Comparison of ENCODE assay signal across 30 cellular contexts in the genomic region with DNA sequence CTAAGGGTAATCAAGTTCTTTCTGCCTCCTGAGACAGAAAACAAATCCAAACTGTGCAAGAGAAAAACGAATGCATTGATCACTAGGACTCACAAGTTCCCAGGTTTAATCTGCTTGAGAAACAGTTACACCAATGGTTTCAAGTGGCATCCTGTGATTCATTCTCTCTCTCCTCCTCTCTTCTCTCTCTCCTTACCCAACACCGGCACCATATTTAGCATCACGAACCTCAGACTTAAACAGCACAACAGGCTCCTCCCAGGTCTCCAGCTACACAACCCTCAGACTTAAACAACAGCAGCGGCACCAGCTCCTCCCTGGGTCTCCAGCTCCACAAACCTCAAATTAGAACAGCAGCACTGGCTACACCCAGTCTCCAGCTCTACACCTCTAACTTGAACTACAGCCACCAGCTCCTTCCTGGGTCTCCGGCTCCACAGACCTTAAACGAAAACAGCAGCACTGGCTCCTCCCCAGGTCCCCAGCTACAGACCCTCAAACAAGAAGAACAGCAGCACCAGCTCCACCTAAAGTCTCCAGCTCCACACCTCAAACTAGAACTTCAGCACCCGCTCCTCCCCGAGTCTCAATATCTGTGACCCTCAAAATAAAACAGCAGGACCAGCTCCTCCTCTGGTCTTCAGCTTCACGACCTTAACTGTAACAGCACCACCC.
"Had no signal": no experiment of that assay in that cellular context is flagged by ENCODE, and none has a peak within 500 bp of the region (broad histone marks: within the 10 kb centered on the region; RNA-seq: fewer than 3 reads in every experiment).

No MANE protein-coding gene starts in this region.

- H3K4me2 ChIP-seq: smooth muscle cell had no signal

- H3K36me3 Mint-ChIP-seq: activated CD4-positive, alpha-beta memory T cell treated with anti-CD3 and anti-CD28 coated beads for 36 hours; activated naive CD4-positive, alpha-beta T cell treated with anti-CD3 and anti-CD28 coated beads, Interleukin-2, amount 10 ng/mL, durations not matched to agents 7 days and 5 days; activated naive CD8-positive, alpha-beta T cell treated with anti-CD3 and anti-CD28 coated beads, Interleukin-2, amount 10 ng/mL, durations not matched to agents 7 days and 5 days; brain had no signal

- H3K27ac ChIP-seq: ascending aorta, left ventricle myocardium inferior, neutrophil, sigmoid colon, testis, transverse colon had no signal

- H3K27me3 ChIP-seq: ascending aorta, neutrophil, testis had no signal

- H3K27me3 Mint-ChIP-seq: activated naive CD8-positive, alpha-beta T cell treated with anti-CD3 and anti-CD28 coated beads, Interleukin-2, amount 10 ng/mL, durations not matched to agents 7 days and 5 days had no signal

- DNase-seq: activated CD4-positive, alpha-beta memory T cell treated with anti-CD3 and anti-CD28 coated beads for 36 hours; activated CD4-positive, alpha-beta T cell treated with anti-CD3 and anti-CD28 coated beads, Interleukin-2, amount 10 ng/mL, durations not matched to agents 24 days and 14 days; activated CD4-positive, CD25-positive, alpha-beta regulatory T cell treated with anti-CD3 and anti-CD28 coated beads, Interleukin-2, amount 50 U/mL, for 72 hours; activated CD8-positive, alpha-beta memory T cell treated with anti-CD3 and anti-CD28 coated beads, Interleukin-2, amount 50 U/mL, for 4 hours; activated gamma-delta T cell; activated naive CD4-positive, alpha-beta T cell treated with anti-CD3 and anti-CD28 coated beads, Interleukin-2, amount 10 ng/mL, durations not matched to agents 7 days and 5 days; activated naive CD8-positive, alpha-beta T cell treated with anti-CD3 and anti-CD28 coated beads, Interleukin-2, amount 10 ng/mL, durations not matched to agents 7 days and 5 days; activated T-cell treated with anti-CD3 and anti-CD28 coated beads, Interleukin-2, amount 50 U/mL, for 1 hour; caudate nucleus; cortex of kidney; effector memory CD8-positive, alpha-beta T cell; glutamatergic neuron; islet precursor cell; left ventricle myocardium inferior; mesendoderm; sigmoid colon; stimulated activated CD4-positive, alpha-beta T cell treated with anti-CD3 and anti-CD28 coated beads, Interleukin-1b, Interleukin-23, amount 100 ng/mL, for 48 hours; stimulated activated naive B cell treated with anti-CD40 and anti-IgM and Interleukin-4, amounts not matched to agents 10 μg/mL and 1 μg/mL and 100 μg/mL, for 72 hours; T-helper 9 cell; testis; transverse colon had no signal

- H3K9me3 ChIP-seq: ascending aorta, left ventricle myocardium inferior, neutrophil, sigmoid colon, testis, transverse colon had no signal

- H3K4me1 ChIP-seq: ascending aorta, left ventricle myocardium inferior, sigmoid colon, testis, transverse colon had no signal

- H3K4me3 Mint-ChIP-seq: activated CD4-positive, alpha-beta memory T cell treated with anti-CD3 and anti-CD28 coated beads for 36 hours; activated CD4-positive, alpha-beta T cell treated with anti-CD3 and anti-CD28 coated beads, Interleukin-2, amount 10 ng/mL, durations not matched to agents 24 days and 14 days; activated naive CD4-positive, alpha-beta T cell treated with anti-CD3 and anti-CD28 coated beads, Interleukin-2, amount 10 ng/mL, durations not matched to agents 7 days and 5 days; activated naive CD8-positive, alpha-beta T cell treated with anti-CD3 and anti-CD28 coated beads, Interleukin-2, amount 10 ng/mL, durations not matched to agents 7 days and 5 days; activated T-helper 1 cell treated with anti-CD3 and anti-CD28 coated beads, Interleukin-12 subunit alpha, Interleukin-12 subunit beta, Interleukin-2, Interleukin-4 antibody, amounts not matched to agents 30 ng/mL and 10 ng/mL and 1 ng/mL, durations not matched to agents 14 hours and 24 hours and 36 hours; brain; effector memory CD8-positive, alpha-beta T cell; nephron; stimulated activated naive B cell treated with anti-CD40 and anti-IgM and Interleukin-4, amounts not matched to agents 10 μg/mL and 1 μg/mL and 100 μg/mL, for 72 hours; T-helper 1 cell treated with Interleukin-12 subunit alpha and Interleukin-12 subunit beta and Interleukin-4 antibody, amounts not matched to agents 30 μg/mL and 1 μg/mL, for 36 hours had no signal

- H3K36me3 ChIP-seq: ascending aorta, left ventricle myocardium inferior, neutrophil, sigmoid colon, transverse colon had no signal

- H3K9me3 Mint-ChIP-seq: activated CD4-positive, alpha-beta memory T cell treated with anti-CD3 and anti-CD28 coated beads for 36 hours; activated CD4-positive, alpha-beta T cell treated with anti-CD3 and anti-CD28 coated beads, Interleukin-2, amount 10 ng/mL, durations not matched to agents 24 days and 14 days; activated T-helper 1 cell treated with anti-CD3 and anti-CD28 coated beads, Interleukin-12 subunit alpha, Interleukin-12 subunit beta, Interleukin-2, Interleukin-4 antibody, amounts not matched to agents 30 ng/mL and 10 ng/mL and 1 ng/mL, durations not matched to agents 14 hours and 24 hours and 36 hours; nephron; T-helper 1 cell treated with Interleukin-12 subunit alpha and Interleukin-12 subunit beta and Interleukin-4 antibody, amounts not matched to agents 30 μg/mL and 1 μg/mL, for 36 hours had no signal

- H3K27ac Mint-ChIP-seq: activated CD4-positive, alpha-beta memory T cell treated with anti-CD3 and anti-CD28 coated beads for 36 hours; activated CD4-positive, alpha-beta T cell treated with anti-CD3 and anti-CD28 coated beads, Interleukin-2, amount 10 ng/mL, durations not matched to agents 24 days and 14 days; activated naive CD4-positive, alpha-beta T cell treated with anti-CD3 and anti-CD28 coated beads, Interleukin-2, amount 10 ng/mL, durations not matched to agents 7 days and 5 days; activated naive CD8-positive, alpha-beta T cell treated with anti-CD3 and anti-CD28 coated beads, Interleukin-2, amount 10 ng/mL, durations not matched to agents 7 days and 5 days; activated T-helper 1 cell treated with anti-CD3 and anti-CD28 coated beads, Interleukin-12 subunit alpha, Interleukin-12 subunit beta, Interleukin-2, Interleukin-4 antibody, amounts not matched to agents 30 ng/mL and 10 ng/mL and 1 ng/mL, durations not matched to agents 14 hours and 24 hours and 36 hours; brain; effector memory CD8-positive, alpha-beta T cell; nephron; progenitor cell of endocrine pancreas; stimulated activated naive B cell treated with anti-CD40 and anti-IgM and Interleukin-4, amounts not matched to agents 10 μg/mL and 1 μg/mL and 100 μg/mL, for 72 hours; T-helper 1 cell treated with Interleukin-12 subunit alpha and Interleukin-12 subunit beta and Interleukin-4 antibody, amounts not matched to agents 30 μg/mL and 1 μg/mL, for 36 hours had no signal

- H3K4me3 ChIP-seq: ascending aorta, left ventricle myocardium inferior, lung, sigmoid colon, smooth muscle cell, testis, transverse colon had no signal
